Comparison of ENCODE assay signal across 8 cellular contexts in the genomic region with DNA sequence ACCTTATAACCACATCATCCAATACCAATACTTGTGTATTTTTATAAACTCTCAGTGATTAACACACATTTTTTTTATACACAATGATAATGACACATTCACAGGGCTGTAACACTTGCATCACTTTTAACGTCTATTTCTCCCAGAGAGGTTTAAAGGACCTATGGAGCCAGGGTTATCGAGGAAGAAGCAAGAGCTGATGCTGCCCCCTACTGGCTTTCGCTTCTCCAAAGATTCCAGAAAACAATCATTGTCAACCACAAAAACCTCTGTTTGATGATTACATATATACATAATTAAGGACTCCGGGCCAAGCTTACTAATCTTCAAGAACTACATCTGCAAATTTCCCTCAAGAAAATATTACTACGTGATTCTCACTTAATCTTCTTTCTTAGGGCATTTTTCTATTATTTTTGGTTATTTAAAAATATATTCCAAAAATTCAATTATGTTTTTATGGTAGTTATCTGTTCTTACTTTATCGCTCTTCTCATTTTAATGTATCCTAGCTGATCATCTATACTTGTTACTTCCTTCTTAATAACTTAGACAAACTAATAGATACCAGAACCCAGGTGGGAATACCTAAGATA.
DNase-seq lines count a peak whose midpoint lies in the region; ATAC-seq and TF ChIP-seq lines count a peak whose summit lies in the region.

No MANE protein-coding gene starts in this region.

- H3K27me3 ChIP-seq in DND-41 (ENCODE audit: insufficient read depth, low read length, poor library complexity): no peaks in the 10 kb centered on the region
- H3K27me3 ChIP-seq in smooth muscle cell (ENCODE audit: low read depth): peaks cover 3% of the 10 kb centered on the region

- H3K27ac ChIP-seq in DND-41 (ENCODE audit: low read length) (no peak overlapping the region), smooth muscle cell (ENCODE audit: low read depth) (no peak overlapping the region)

- no peaks in the 10 kb centered on the region for H3F3A ChIP-seq in smooth muscle cell (ENCODE audit: low read depth)

- DNase-seq in DND-41 (peak; percentile 60), NCI-H510A treated with DMSO at 0.1 percent for 48 hours (lab: John Stamatoyannopoulos, UW) (peak; percentile 83), hepatic stellate cell (ENCODE audit: low spot score) (peak; percentile 2), smooth muscle cell (lab: John Stamatoyannopoulos, UW; ENCODE audit: unreplicated experiment) (no peak)
- DNase-seq in activated T-cell treated with anti-CD3 and anti-CD28 coated beads, Interleukin-2, amount 50 U/mL, for 48 hours: peak; percentile 60 to 68

- H3K4me2 ChIP-seq in DND-41 (ENCODE audit: insufficient read depth, low read length) (no peak overlapping the region), smooth muscle cell (no peak overlapping the region)

- H3K9me3 ChIP-seq in DND-41 (ENCODE audit: insufficient read depth, low read length, severe bottlenecking) (no peaks in the 10 kb centered on the region), smooth muscle cell (replicated peaks; ENCODE audit: low read depth) (no peaks in the 10 kb centered on the region)

- H2AFZ ChIP-seq in DND-41 (ENCODE audit: low read depth, low read length): no peak overlapping the region
- H2AFZ ChIP-seq in smooth muscle cell (ENCODE audit: low read depth): no peak overlapping the region

- 15% methylated on average over 6 of the region's 6 CpGs for WGBS in smooth muscle cell (ENCODE audit: low lambda C conversion rate)

- H3K9ac ChIP-seq in DND-41 (ENCODE audit: low read depth, low read length) (no peak overlapping the region), smooth muscle cell (ENCODE audit: low read depth) (no peak overlapping the region)

- H4K20me1 ChIP-seq in DND-41 (ENCODE audit: insufficient read depth, low read length) (no peaks in the 10 kb centered on the region), smooth muscle cell (ENCODE audit: low read depth) (no peaks in the 10 kb centered on the region)

- TF ChIP-seq CTCF in DND-41 (IDR thresholded peaks at IDR 0.05; ENCODE audit: borderline replicate concordance, extremely low read depth, low read length, poor library complexity, severe bottlenecking) (peak; percentile 75), smooth muscle cell (IDR thresholded peaks at IDR 0.05; ENCODE audit: borderline replicate concordance, insufficient read depth, poor library complexity, severe bottlenecking) (peak; percentile 77)

- H3K4me3 ChIP-seq in DND-41 (ENCODE audit: low read depth in 1 of 2, low read length in 2 of 2) (no peak overlapping the region), smooth muscle cell (no peak overlapping the region)

- ATAC-seq in DND-41 (ENCODE audit: insufficient read depth, low read depth): peak; percentile 69; the same call in 2 of the 3 replicates
- peak; percentile 59 for ATAC-seq in HG03442 (IDR thresholded peaks at IDR 0.05; ENCODE audit: unreplicated experiment)
- no peak for ATAC-seq in HG03520 (IDR thresholded peaks at IDR 0.05; ENCODE audit: unreplicated experiment)
- ATAC-seq in GM21619 (IDR thresholded peaks at IDR 0.05; ENCODE audit: unreplicated experiment): no peak

- H3K4me1 ChIP-seq in DND-41 (ENCODE audit: insufficient read depth, low read length): no peaks in the 10 kb centered on the region
- no peaks in the 10 kb centered on the region for H3K4me1 ChIP-seq in smooth muscle cell (ENCODE audit: low read depth)

- H3K36me3 ChIP-seq in DND-41 (ENCODE audit: insufficient read depth, low read length): peaks cover 41% of the 10 kb centered on the region
- H3K36me3 ChIP-seq in smooth muscle cell (ENCODE audit: low read depth): no peaks in the 10 kb centered on the region

- H3K79me2 ChIP-seq in DND-41 (ENCODE audit: insufficient read depth, low read length) (no peaks in the 10 kb centered on the region), smooth muscle cell (ENCODE audit: low read depth) (no peaks in the 10 kb centered on the region)

Comparison
In these comparisons a context has a peak if more than half of its experiments do, and no peak if none do; other contexts are left out.
1. ATAC-seq: peak in DND-41 (single experiment) and HG03442 (single experiment); none in HG03520 (single experiment) and GM21619 (single experiment).